7 cellular contexts compared by ENCODE assay signal in the genomic region with DNA sequence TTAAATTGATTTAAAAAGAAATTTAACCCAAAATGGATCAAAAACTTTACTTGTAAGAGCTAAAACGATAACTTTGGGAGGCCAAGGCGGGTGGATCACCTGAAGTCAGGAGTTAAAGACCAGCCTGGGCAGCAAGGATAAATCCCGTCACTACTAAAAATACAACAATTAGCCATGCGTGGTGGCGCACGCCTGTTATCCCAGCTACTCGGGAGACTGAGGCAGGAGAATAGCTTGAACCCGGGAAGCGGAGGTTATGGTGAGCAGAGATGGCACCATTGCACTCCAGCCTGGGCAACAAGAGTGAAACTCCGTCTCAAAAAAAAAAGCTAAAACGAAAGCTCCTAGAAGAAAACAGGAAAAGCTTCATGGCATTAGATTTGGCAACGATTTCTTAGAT. TPM values are rescaled to one million over a fixed set of nuclear protein-coding genes. Genes with fewer than 3 reads are reported as not detected.
A peak's percentile ranks its signal among the peaks of the same experiment; 100 is the strongest.
DNase-seq lines count a peak whose midpoint lies in the region; ATAC-seq, FAIRE-seq and TF ChIP-seq lines count a peak whose summit lies in the region.
"Not testable (repeated sequence)": the region's sequence is repeated elsewhere in the genome, so short reads cannot be mapped to it uniquely, and the experiment has no call there.

No MANE protein-coding gene starts in this region.

- peak overlapping the region; percentile 73 for H2AFZ ChIP-seq in DND-41 (ENCODE audit: low read depth, low read length)

- CTCF ChIA-PET in activated CD4-positive, alpha-beta T cell treated with anti-CD3 and anti-CD28 coated beads for 36 hours (lab: Charles Lee): interaction anchor here (0.8 to 11.3 kb wide), 5 partner anchors 9 to 281 kb away, joined by 3 to 164 read pairs (median 8); partner anchors contain the start of genes BLM, MAN2A2 and RCCD1

- not testable (repeated sequence) for TF ChIP-seq POLR2A in esophagus squamous epithelium (IDR thresholded peaks at IDR 0.05)

- H3K79me2 ChIP-seq in DND-41 (ENCODE audit: insufficient read depth, low read length): peaks cover 23% of the 10 kb centered on the region

- H3K27me3 Mint-ChIP-seq in activated CD4-positive, alpha-beta T cell treated with anti-CD3 and anti-CD28 coated beads for 36 hours: not testable (repeated sequence)

- H3K9me3 ChIP-seq in DND-41 (ENCODE audit: insufficient read depth, low read length, severe bottlenecking); ascending aorta; esophagus squamous epithelium; mucosa of rectum (ENCODE audit: control insufficient read depth in 2 of 2, low read length in 2 of 2); small intestine (ENCODE audit: control insufficient read depth, low read depth): not testable (repeated sequence)

- peak overlapping the region; percentile 99 for H3K27ac Mint-ChIP-seq in activated CD4-positive, alpha-beta T cell treated with anti-CD3 and anti-CD28 coated beads for 36 hours

- H3K9ac ChIP-seq in DND-41 (ENCODE audit: low read depth, low read length) (peak overlapping the region; percentile 68), mucosa of rectum (ENCODE audit: low read depth in 1 of 2, low read length in 2 of 2) (peak overlapping the region in 1 of 2 donors; percentile 89)

- H3K27ac ChIP-seq in DND-41 (ENCODE audit: low read length) (peak overlapping the region; percentile 83), ascending aorta (peak overlapping the region; percentile 84 to 88), esophagus squamous epithelium (peak overlapping the region; percentile 88 to 98 (median 95)), mucosa of rectum (ENCODE audit: low read depth in 2 of 2, low read length in 2 of 2) (peak overlapping the region; percentile 95 to 98)
- H3K27ac ChIP-seq in small intestine (ENCODE audit: low read depth in 1 of 2, low read length in 1 of 2): not testable (repeated sequence)

- not testable (repeated sequence) for ATAC-seq in DND-41 (ENCODE audit: insufficient read depth, low read depth); activated CD4-positive, alpha-beta T cell treated with anti-CD3 and anti-CD28 coated beads for 36 hours

- DNase-seq in DND-41; activated CD4-positive, alpha-beta T cell treated with anti-CD3 and anti-CD28 coated beads for 36 hours; ascending aorta (ENCODE audit: low spot score in 2 of 2); esophagus squamous epithelium (lab: John Stamatoyannopoulos, UW): not testable (repeated sequence)
- DNase-seq in MV-4-11 (lab: John Stamatoyannopoulos, UW): peak; percentile 13
- peak; percentile 19 for DNase-seq in small intestine

- H3K36me3 ChIP-seq in DND-41 (ENCODE audit: insufficient read depth, low read length); ascending aorta; esophagus squamous epithelium; mucosa of rectum (ENCODE audit: control insufficient read depth in 2 of 2, insufficient read depth in 2 of 2, low read length in 2 of 2); small intestine (ENCODE audit: control insufficient read depth in 2 of 2, insufficient read depth in 2 of 2, low read length in 2 of 2): not testable (repeated sequence)

- H3K4me3 ChIP-seq in DND-41 (ENCODE audit: low read depth in 1 of 2, low read length in 2 of 2) (peak overlapping the region; percentile 44 to 78; a peak in 3 of 4 replicates), ascending aorta (peak overlapping the region; percentile 56 to 61), esophagus squamous epithelium (peak overlapping the region; percentile 54 to 86 (median 65)), mucosa of rectum (ENCODE audit: low read length in 2 of 2) (peak overlapping the region; percentile 68 to 94), small intestine (ENCODE audit: low read depth in 1 of 2, low read length in 2 of 2) (peak overlapping the region in 1 of 2 donors; percentile 57)

- H3K4me2 ChIP-seq in DND-41 (ENCODE audit: insufficient read depth, low read length): peak overlapping the region; percentile 82

- H3K4me1 ChIP-seq in DND-41 (ENCODE audit: insufficient read depth, low read length) (peaks cover 44% of the 10 kb centered on the region), ascending aorta (peaks cover 5 to 19% of the 10 kb centered on the region in 2 donors), esophagus squamous epithelium (peaks cover 16 to 48% (median 23%) of the 10 kb centered on the region in 3 donors), mucosa of rectum (ENCODE audit: control insufficient read depth in 2 of 2, insufficient read depth in 2 of 2, low read length in 2 of 2) (peaks cover 24 to 26% of the 10 kb centered on the region in 2 donors)
- H3K4me1 ChIP-seq in small intestine (ENCODE audit: control insufficient read depth in 2 of 2, insufficient read depth in 1 of 2, low read depth in 1 of 2, low read length in 1 of 2): not testable (repeated sequence)

- WGBS in esophagus squamous epithelium, 2 donors: 71 to 78% methylated on average over 12 of the region's 12 CpGs
- WGBS in small intestine, 3 donors: 37 to 68% (median 45%) methylated on average over 12 of the region's 12 CpGs

- intact Hi-C loops in activated CD4-positive, alpha-beta T cell treated with anti-CD3 and anti-CD28 coated beads for 36 hours (cut with DNase I, micrococcal nuclease); ascending aorta (cut with DNase I); esophagus squamous epithelium (cut with DNase I): not testable (repeated sequence)

- peak overlapping the region; percentile 99 for H3K4me3 Mint-ChIP-seq in activated CD4-positive, alpha-beta T cell treated with anti-CD3 and anti-CD28 coated beads for 36 hours

- not testable (repeated sequence) for TF ChIP-seq CTCF in DND-41 (IDR thresholded peaks at IDR 0.05; ENCODE audit: borderline replicate concordance, extremely low read depth, low read length, poor library complexity, severe bottlenecking); ascending aorta (IDR thresholded peaks at IDR 0.05); esophagus squamous epithelium (IDR thresholded peaks at IDR 0.05)

- POLR2A ChIA-PET in activated CD4-positive, alpha-beta T cell treated with anti-CD3 and anti-CD28 coated beads for 36 hours (lab: Charles Lee): interaction anchor here (1.4 to 1.8 kb wide), 3 partner anchors 26 to 100 kb away, joined by 3 to 11 read pairs (median 4); partner anchors contain the start of gene MAN2A2

- peaks cover 39% of the 10 kb centered on the region for H3K4me1 Mint-ChIP-seq in activated CD4-positive, alpha-beta T cell treated with anti-CD3 and anti-CD28 coated beads for 36 hours

- not testable (repeated sequence) for H3K9me3 Mint-ChIP-seq in activated CD4-positive, alpha-beta T cell treated with anti-CD3 and anti-CD28 coated beads for 36 hours (ENCODE audit: low read depth)

- H3K27me3 ChIP-seq in DND-41 (ENCODE audit: insufficient read depth, low read length, poor library complexity); ascending aorta; esophagus squamous epithelium; mucosa of rectum (ENCODE audit: control insufficient read depth in 2 of 2, insufficient read depth in 2 of 2, low read length in 2 of 2); small intestine (ENCODE audit: control insufficient read depth in 2 of 2, insufficient read depth in 2 of 2, low read length in 2 of 2): not testable (repeated sequence)

- FAIRE-seq in small intestine (lab: Jason Lieb, UNC): not testable (repeated sequence)

- not testable (repeated sequence) for H4K20me1 ChIP-seq in DND-41 (ENCODE audit: insufficient read depth, low read length)

- H3K36me3 Mint-ChIP-seq in activated CD4-positive, alpha-beta T cell treated with anti-CD3 and anti-CD28 coated beads for 36 hours (ENCODE audit: low read depth): peaks cover 24% of the 10 kb centered on the region

RNA-seq across cellular contexts. Expression of gene HDDC3, which starts 3.1 kb away (rescaled TPM):
- total RNA-seq in activated CD4-positive, alpha-beta T cell treated with anti-CD3 and anti-CD28 coated beads for 36 hours: 10 to 100 TPM; 34.2 to 41.2 TPM
- total RNA-seq in ascending aorta (29.4 TPM), esophagus squamous epithelium (10 to 100 TPM in 3 of 4 donors, 1 to 10 TPM in 1; 5.8 to 13.7 (median 11.7) TPM)
- 10 to 100 TPM; 21.8 to 33.0 (median 32.7) TPM for polyA plus RNA-seq in small intestine

RNA-seq across cellular contexts. Expression of gene UNC45A, which starts 5.8 kb away (rescaled TPM):
- total RNA-seq in activated CD4-positive, alpha-beta T cell treated with anti-CD3 and anti-CD28 coated beads for 36 hours: 10 to 100 TPM; 51.4 to 65.6 TPM
- 73.5 TPM for total RNA-seq in ascending aorta
- total RNA-seq in esophagus squamous epithelium: 10 to 100 TPM; 38.7 to 76.0 (median 64.2) TPM
- polyA plus RNA-seq in small intestine: 10 to 100 TPM; 37.7 to 65.1 (median 49.7) TPM

RNA-seq across cellular contexts. Expression of gene RCCD1, which starts 25.4 kb away (rescaled TPM):
- total RNA-seq in activated CD4-positive, alpha-beta T cell treated with anti-CD3 and anti-CD28 coated beads for 36 hours: 10 to 100 TPM; 28.9 to 37.4 TPM
- total RNA-seq in ascending aorta (10.0 TPM), esophagus squamous epithelium (10 to 100 TPM in 1 of 4 donors, 1 to 10 TPM in 3; 8.7 to 12.6 (median 9.8) TPM)
- polyA plus RNA-seq in small intestine: 10 to 100 TPM in 1 of 3 donors, 1 to 10 TPM in 2; 4.9 to 13.2 (median 6.3) TPM

RNA-seq across cellular contexts. Expression of gene MAN2A2, which starts 26.1 kb away (rescaled TPM):
- total RNA-seq in activated CD4-positive, alpha-beta T cell treated with anti-CD3 and anti-CD28 coated beads for 36 hours: 100 to 1,000 TPM in 1 of 2 experiments, 10 to 100 TPM in 1; 76.6 to 104 TPM
- total RNA-seq in ascending aorta (90.4 TPM), esophagus squamous epithelium (10 to 100 TPM in 3 of 4 donors, 1 to 10 TPM in 1; 9.9 to 25.2 (median 12.1) TPM)
- 10 to 100 TPM; 15.1 to 22.8 (median 22.6) TPM for polyA plus RNA-seq in small intestine

RNA-seq across cellular contexts. Expression of gene FES, which starts 44.9 kb away (rescaled TPM):
- total RNA-seq in activated CD4-positive, alpha-beta T cell treated with anti-CD3 and anti-CD28 coated beads for 36 hours: 10 to 100 TPM; 12.2 to 15.6 TPM
- total RNA-seq in ascending aorta (65.1 TPM), esophagus squamous epithelium (10 to 100 TPM in 2 of 4 donors, 1 to 10 TPM in 2; 1.8 to 13.4 (median 9.7) TPM)
- 10 to 100 TPM in 1 of 3 donors, 1 to 10 TPM in 1, under 1 TPM in 1; 0.89 to 17.2 (median 4.6) TPM for polyA plus RNA-seq in small intestine
